Comparison of ENCODE assay signal across 8 cellular contexts in genomic region chr3:184156522-184156955, GRCh38. TPM values are rescaled to one million over a fixed set of nuclear protein-coding genes. Genes with fewer than 3 reads are reported as not detected.
DNase-seq lines count a peak whose midpoint lies in the region; ATAC-seq, FAIRE-seq and TF ChIP-seq lines count a peak whose summit lies in the region.

No MANE protein-coding gene starts in this region.

- intact Hi-C loops in CD8-positive, alpha-beta T cell (cut with DNase I, micrococcal nuclease) = loop anchor here in 1 of 2 experiments (1.0 kb wide), 1 partner anchor 17 kb away; no protein-coding TSS in a partner anchor

- no peak for FAIRE-seq in HTR-8/SVneo (lab: Jason Lieb, UNC)

- no peak for DNase-seq in CD8-positive, alpha-beta T cell
- DNase-seq in HTR-8/SVneo (ENCODE audit: insufficient read length, low spot score) (peak; percentile 74), cardiac muscle cell (ENCODE audit: low read depth in 1 of 2, low spot score in 1 of 2) (peak; percentile 47 to 88), osteoblast (ENCODE audit: insufficient read length, low spot score, missing footprints) (peak; percentile 94), NCI-H446 treated with DMSO at 0.1 percent for 48 hours (lab: John Stamatoyannopoulos, UW) (no peak)

- peak overlapping the region; percentile 92 for H3K4me3 Mint-ChIP-seq in CD8-positive, alpha-beta T cell
- H3K4me3 Mint-ChIP-seq in activated naive CD8-positive, alpha-beta T cell = peak overlapping the region; percentile 94

- H3K4me1 ChIP-seq in CD8-positive, alpha-beta T cell (ENCODE audit: insufficient read depth, low read length) = peaks cover 21% of the 10 kb centered on the region
- H3K4me1 ChIP-seq in cardiac muscle cell (ENCODE audit: low read depth) = peaks cover 12% of the 10 kb centered on the region
- peaks cover 46% of the 10 kb centered on the region for H3K4me1 ChIP-seq in osteoblast (ENCODE audit: insufficient read depth, low read length)

- H3K4me3 ChIP-seq in CD8-positive, alpha-beta T cell (ENCODE audit: low read depth, low read length) = peak overlapping the region; percentile 85
- H3K4me3 ChIP-seq in cardiac muscle cell = peak overlapping the region; percentile 100
- H3K4me3 ChIP-seq in osteoblast (ENCODE audit: insufficient read depth, low read length) = peak overlapping the region; percentile 98

- peaks cover 6% of the 10 kb centered on the region for H3K36me3 Mint-ChIP-seq in CD8-positive, alpha-beta T cell
- no peaks in the 10 kb centered on the region for H3K36me3 Mint-ChIP-seq in activated naive CD8-positive, alpha-beta T cell

- H3K27me3 ChIP-seq in CD8-positive, alpha-beta T cell (ENCODE audit: insufficient read depth, low read length) = no peaks in the 10 kb centered on the region
- H3K27me3 ChIP-seq in cardiac muscle cell (no peaks in the 10 kb centered on the region), osteoblast (ENCODE audit: insufficient read depth, low read length) (no peaks in the 10 kb centered on the region)

- H3K27ac ChIP-seq in CD8-positive, alpha-beta T cell (ENCODE audit: low read depth, low read length) = no peak overlapping the region
- peak overlapping the region; percentile 97 for H3K27ac ChIP-seq in cardiac muscle cell
- peak overlapping the region; percentile 73 for H3K27ac ChIP-seq in osteoblast (ENCODE audit: low read depth, low read length)

- CTCF ChIA-PET in CD8-positive, alpha-beta T cell (lab: Charles Lee) = interaction anchor here (1.7 to 1.8 kb wide), 2 partner anchors 10 to 93 kb away, joined by 4 to 5 read pairs; no protein-coding TSS in a partner anchor

- ATAC-seq in CD8-positive, alpha-beta T cell = no peak
- ATAC-seq in HG02840 (IDR thresholded peaks at IDR 0.05; ENCODE audit: low FRiP score, unreplicated experiment) (no peak), GM19324 (IDR thresholded peaks at IDR 0.05; ENCODE audit: low FRiP score, unreplicated experiment) (no peak)

- TF ChIP-seq CTCF in CD8-positive, alpha-beta T cell (IDR thresholded peaks at IDR 0.05) = no peak
- TF ChIP-seq CTCF in cardiac muscle cell (IDR thresholded peaks at IDR 0.05; ENCODE audit: low read depth, low read length) = no peak
- no peak for TF ChIP-seq CTCF in osteoblast (IDR thresholded peaks at IDR 0.05; ENCODE audit: extremely low read depth, low read depth, low read length)

- H3K9me3 ChIP-seq in CD8-positive, alpha-beta T cell (ENCODE audit: low read length) = no peaks in the 10 kb centered on the region
- H3K9me3 ChIP-seq in cardiac muscle cell (ENCODE audit: low read depth) (no peaks in the 10 kb centered on the region), osteoblast (ENCODE audit: low read depth, low read length) (no peaks in the 10 kb centered on the region)

- POLR2A ChIA-PET in CD8-positive, alpha-beta T cell (lab: Charles Lee) = interaction anchor here (1.2 kb wide), 1 partner anchor 12 kb away, joined by 3 read pairs; no protein-coding TSS in a partner anchor

- H3K79me2 ChIP-seq in osteoblast (ENCODE audit: insufficient read depth, low read length) = peaks cover 57% of the 10 kb centered on the region

- no peak overlapping the region for H2AFZ ChIP-seq in osteoblast (ENCODE audit: low read length)

- peaks cover 26% of the 10 kb centered on the region for H4K20me1 ChIP-seq in osteoblast (ENCODE audit: insufficient read depth, low read length)

- peak overlapping the region; percentile 85 for H3K4me2 ChIP-seq in osteoblast (ENCODE audit: insufficient read depth, low read length)

- H3K36me3 ChIP-seq in CD8-positive, alpha-beta T cell (ENCODE audit: insufficient read depth, low read length) = no peaks in the 10 kb centered on the region
- H3K36me3 ChIP-seq in cardiac muscle cell (no peaks in the 10 kb centered on the region), osteoblast (ENCODE audit: insufficient read depth, low read length) (peaks cover 3% of the 10 kb centered on the region)

- no peaks in the 10 kb centered on the region for H3K27me3 Mint-ChIP-seq in CD8-positive, alpha-beta T cell (ENCODE audit: low read depth)
- H3K27me3 Mint-ChIP-seq in activated naive CD8-positive, alpha-beta T cell = no peaks in the 10 kb centered on the region

- H3K27ac Mint-ChIP-seq in CD8-positive, alpha-beta T cell = no peak overlapping the region
- peak overlapping the region; percentile 41 for H3K27ac Mint-ChIP-seq in activated naive CD8-positive, alpha-beta T cell

- H3K9me3 Mint-ChIP-seq in CD8-positive, alpha-beta T cell = no peaks in the 10 kb centered on the region
- no peaks in the 10 kb centered on the region for H3K9me3 Mint-ChIP-seq in activated naive CD8-positive, alpha-beta T cell (ENCODE audit: low read depth)

- H3K4me1 Mint-ChIP-seq in CD8-positive, alpha-beta T cell (ENCODE audit: low read depth) = peaks cover 35% of the 10 kb centered on the region
- H3K4me1 Mint-ChIP-seq in activated naive CD8-positive, alpha-beta T cell (ENCODE audit: low read depth) = peaks cover 25% of the 10 kb centered on the region

RNA-seq across cellular contexts. Expression of gene DVL3, which starts 1.4 kb away (rescaled TPM):
- 10 to 100 TPM; 23.1 to 23.9 TPM for total RNA-seq in CD8-positive, alpha-beta T cell
- total RNA-seq in cardiac muscle cell = 96.3 and 135 TPM in 2 replicates
- polyA plus RNA-seq in cardiac muscle cell = 150 and 180 TPM in 2 replicates
- 51.6 and 60.4 TPM in 2 replicates for total RNA-seq in osteoblast

RNA-seq across cellular contexts. Expression of gene AP2M1, which starts 18.1 kb away (rescaled TPM):
- total RNA-seq in CD8-positive, alpha-beta T cell = 100 to 1,000 TPM; 121 to 123 TPM
- 399 and 408 TPM in 2 replicates for total RNA-seq in cardiac muscle cell
- polyA plus RNA-seq in cardiac muscle cell = 551 and 577 TPM in 2 replicates
- total RNA-seq in osteoblast = 375 and 427 TPM in 2 replicates

RNA-seq across cellular contexts. Expression of gene EIF2B5, which starts 21.4 kb away (rescaled TPM):
- total RNA-seq in CD8-positive, alpha-beta T cell = 10 to 100 TPM; 52.6 to 61.9 TPM
- total RNA-seq in cardiac muscle cell (38.2 and 82.1 TPM in 2 replicates), osteoblast (19.4 and 22.1 TPM in 2 replicates)
- polyA plus RNA-seq in cardiac muscle cell = 55.7 and 57.5 TPM in 2 replicates

RNA-seq across cellular contexts. Expression of gene ABCF3, which starts 29.5 kb away (rescaled TPM):
- 100 to 1,000 TPM; 192 to 193 TPM for total RNA-seq in CD8-positive, alpha-beta T cell
- total RNA-seq in cardiac muscle cell (50.2 and 50.7 TPM in 2 replicates), osteoblast (44.8 and 46.7 TPM in 2 replicates)
- 74.4 and 78.5 TPM in 2 replicates for polyA plus RNA-seq in cardiac muscle cell

RNA-seq across cellular contexts. Expression of gene HTR3E, which starts 59.7 kb away (rescaled TPM):
- total RNA-seq in CD8-positive, alpha-beta T cell = not detected
- total RNA-seq in cardiac muscle cell (not detected in 2 replicates), osteoblast (not detected in 2 replicates)
- 0.15 TPM in 1 of 2 replicates, not detected in the other for polyA plus RNA-seq in cardiac muscle cell

Comparison
In these comparisons a context has a peak if more than half of its experiments do, and no peak if none do; other contexts are left out.
1. DNase-seq: peak in HTR-8/SVneo (single experiment), cardiac muscle cell (2 of 2) and osteoblast (single experiment); none in CD8-positive, alpha-beta T cell (0 of 7) and NCI-H446 treated with DMSO at 0.1 percent for 48 hours (single experiment).
2. Peak in every context shown above with its lines, with median percentiles within 50 percentile points of each other: H3K4me3 ChIP-seq.